ENCODE assay signal across 1 cellular context in genomic region chr16:2519711-2520080, GRCh38.
A peak's percentile ranks its signal among the peaks of the same experiment; 100 is the strongest.
TF ChIP-seq lines count a peak whose summit lies in the region.

No MANE protein-coding gene starts in this region.

TF ChIP-seq in K562, 482 proteins besides CTCF, POLR2A, EP300 and RAD21:
- TF ChIP-seq RBFOX2 (IDR thresholded peaks at IDR 0.05; ENCODE audit: low read depth, low read length) = peak; percentile 18; the same call in 1 of the 2 replicates
- TF ChIP-seq NR3C1 (CRISPR knock-in tag; IDR thresholded peaks at IDR 0.05) = no peak
- 0 out of 4 replicates have a peak, but pooled peaks of 1 of the 2 experiments have one; percentile 11 for TF ChIP-seq NRF1 (conservative IDR thresholded peaks at IDR 0.05 in 1 of 2, IDR thresholded peaks at IDR 0.05 in 1 of 2)
- 0 out of 6 replicates have a peak, but pooled peaks of 1 of the 3 experiments have one; percentile 7 for TF ChIP-seq ZBTB11 (CRISPR knock-in tag; IDR thresholded peaks at IDR 0.05)
TF ChIP-seq in K562: peak in this region for 3.
